1 cellular context compared by ENCODE assay signal in the genomic region with DNA sequence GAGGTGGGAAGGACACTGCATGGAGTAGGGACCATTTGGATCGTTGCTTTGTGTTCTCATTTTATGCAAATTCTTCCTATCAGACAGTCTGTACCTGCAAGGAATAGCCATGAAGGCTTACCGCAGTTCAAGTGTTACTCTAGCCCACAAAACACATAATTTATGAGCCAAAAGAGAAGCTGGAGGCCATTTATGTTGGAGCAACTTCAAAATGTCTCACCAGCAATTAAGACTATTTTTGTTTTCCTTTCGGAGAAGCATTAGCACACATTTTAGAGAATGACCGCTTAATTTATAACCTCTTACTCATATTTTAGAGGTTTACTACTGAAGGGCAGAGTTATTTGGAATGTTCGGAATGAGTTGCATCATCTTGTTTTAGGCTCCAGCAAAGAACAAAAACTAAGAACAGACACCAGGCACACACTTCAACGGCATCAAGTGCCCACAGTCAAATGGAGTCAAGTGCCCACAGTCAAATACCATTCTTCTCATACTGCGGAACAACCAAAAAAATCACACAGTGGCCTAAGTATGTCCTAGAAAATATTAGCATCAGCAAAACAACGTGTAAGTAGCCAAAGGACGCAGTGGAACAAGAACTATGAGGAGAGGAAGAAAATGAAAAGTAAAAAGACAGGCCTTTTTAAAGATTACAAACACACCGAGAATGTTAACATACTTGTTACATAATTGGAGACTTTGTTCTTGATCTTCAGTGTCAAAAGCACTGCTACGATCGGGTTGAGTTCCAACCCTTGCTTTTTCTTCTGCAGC.
TF ChIP-seq lines count a peak whose summit lies in the region.

No MANE protein-coding gene starts in this region.

TF ChIP-seq in IMR-90, 13 proteins besides CTCF, POLR2A, EP300 and RAD21:
- TF ChIP-seq, protein P1, sequence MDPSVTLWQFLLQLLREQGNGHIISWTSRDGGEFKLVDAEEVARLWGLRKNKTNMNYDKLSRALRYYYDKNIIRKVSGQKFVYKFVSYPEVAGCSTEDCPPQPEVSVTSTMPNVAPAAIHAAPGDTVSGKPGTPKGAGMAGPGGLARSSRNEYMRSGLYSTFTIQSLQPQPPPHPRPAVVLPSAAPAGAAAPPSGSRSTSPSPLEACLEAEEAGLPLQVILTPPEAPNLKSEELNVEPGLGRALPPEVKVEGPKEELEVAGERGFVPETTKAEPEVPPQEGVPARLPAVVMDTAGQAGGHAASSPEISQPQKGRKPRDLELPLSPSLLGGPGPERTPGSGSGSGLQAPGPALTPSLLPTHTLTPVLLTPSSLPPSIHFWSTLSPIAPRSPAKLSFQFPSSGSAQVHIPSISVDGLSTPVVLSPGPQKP (IDR thresholded peaks at IDR 0.05; ENCODE audit: borderline replicate concordance, low read depth, low read length), result no peak
- TF ChIP-seq USF2 (IDR thresholded peaks at IDR 0.05; ENCODE audit: low read depth, low read length) (no peak), CEBPB (IDR thresholded peaks at IDR 0.05; ENCODE audit: low read depth, low read length) (peak; percentile 69), RCOR1 (IDR thresholded peaks at IDR 0.05; ENCODE audit: insufficient replicate concordance, low read length) (no peak)
